In the genomic region with DNA sequence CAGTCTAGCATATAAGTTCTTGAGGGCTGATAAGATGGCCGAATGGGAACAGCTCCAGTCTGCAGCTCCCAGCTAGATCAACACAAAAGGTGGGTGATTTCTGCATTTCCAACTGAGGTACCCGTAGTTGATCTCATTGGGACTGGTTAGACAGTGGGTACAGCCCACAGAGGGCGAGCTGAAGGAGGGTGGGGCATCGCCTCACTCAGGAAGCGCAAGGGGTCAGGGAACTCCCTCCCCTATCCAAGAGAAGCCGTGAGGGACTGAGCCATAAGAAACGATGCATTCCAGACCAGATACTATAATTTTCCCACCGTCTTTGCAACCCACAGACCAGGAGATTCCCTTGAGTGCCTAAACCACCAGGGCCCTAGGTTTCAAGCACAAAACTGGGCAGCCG, we compare ENCODE assay signal across 18 cellular contexts.
DNase-seq lines count a peak whose midpoint lies in the region; ATAC-seq, FAIRE-seq and TF ChIP-seq lines count a peak whose summit lies in the region.
"Had no signal": no experiment of that assay in that cellular context is flagged by ENCODE, and none has a peak within 500 bp of the region (broad histone marks: within the 10 kb centered on the region; RNA-seq: fewer than 3 reads in every experiment).

No MANE protein-coding gene starts in this region.

- H3K18ac ChIP-seq in H9 (ENCODE audit: insufficient read length, low read depth, low read length) (no peak overlapping the region), neuronal stem cell (ENCODE audit: low read length) (no peak overlapping the region)

- no peak overlapping the region for H3K4ac ChIP-seq in H9 (ENCODE audit: low read depth, low read length)
- H3K4ac ChIP-seq in neuronal stem cell (ENCODE audit: low read length) = no peak overlapping the region

- POLR2A ChIA-PET in WTC11 (lab: Charles Lee) = no interaction called here

- CTCF ChIA-PET in WTC11 (lab: Charles Lee) = interaction anchor here (1.0 kb wide), 1 partner anchor 33 kb away, joined by 7 read pairs; no protein-coding TSS in a partner anchor

- H3K27ac Mint-ChIP-seq in H9 (peak overlapping the region in 2 of 3 experiments; percentile 53 to 60; a peak in 3 of 7 replicates), WTC11 (peak overlapping the region; percentile 63; the same call in 1 of the 2 replicates)
- no peak overlapping the region for H3K27ac Mint-ChIP-seq in activated T-helper 1 cell treated with anti-CD3 and anti-CD28 coated beads, Interleukin-12 subunit alpha, Interleukin-12 subunit beta, Interleukin-2, Interleukin-4 antibody, amounts not matched to agents 30 ng/mL and 10 ng/mL and 1 ng/mL, durations not matched to agents 14 hours and 24 hours and 36 hours

- no peaks in the 10 kb centered on the region for H3K36me3 ChIP-seq in neuronal stem cell (replicated peaks in 1 of 2; ENCODE audit: control insufficient read depth in 2 of 2, insufficient read depth in 2 of 2, low read length in 2 of 2)
- H3K36me3 ChIP-seq in small intestine (ENCODE audit: control insufficient read depth in 2 of 2, insufficient read depth in 2 of 2, low read length in 2 of 2) = no peaks in the 10 kb centered on the region
- H3K36me3 ChIP-seq in spleen = no peaks in the 10 kb centered on the region
- H3K36me3 ChIP-seq: BLaER1 treated with 17β-estradiol and CSF1 and Interleukin-3, amounts not matched to agents 10 nM and 100 nM had no signal

- H3K4me2 ChIP-seq in H9 (ENCODE audit: insufficient read depth, insufficient read length, low read length) = no peak overlapping the region
- H3K4me2 ChIP-seq in neuronal stem cell (ENCODE audit: insufficient read depth, low read length, poor library complexity, severe bottlenecking) = no peak overlapping the region
- H3K4me2 ChIP-seq: A549; BLaER1 treated with 17β-estradiol and CSF1 and Interleukin-3, amounts not matched to agents 10 nM and 100 nM had no signal

- H2AFZ ChIP-seq in H9 (ENCODE audit: low read length) (no peak overlapping the region), neuronal stem cell (ENCODE audit: low read length) (peak overlapping the region; percentile 36)

- H3K56ac ChIP-seq in H9 (ENCODE audit: insufficient read length, low read depth, low read length) = no peak overlapping the region

- H3K4me1 ChIP-seq in H9 (ENCODE audit: insufficient read depth, low read length) = no peaks in the 10 kb centered on the region; the same call in 1 of the 2 replicates
- no peaks in the 10 kb centered on the region for H3K4me1 ChIP-seq in neuronal stem cell (ENCODE audit: control insufficient read depth in 2 of 2, insufficient read depth in 1 of 2, low read depth in 1 of 2, low read length in 2 of 2)
- no peaks in the 10 kb centered on the region for H3K4me1 ChIP-seq in small intestine (ENCODE audit: control insufficient read depth in 2 of 2, insufficient read depth in 1 of 2, low read depth in 1 of 2, low read length in 1 of 2)
- H3K4me1 ChIP-seq in spleen = no peaks in the 10 kb centered on the region
- H3K4me1 ChIP-seq: A549; BLaER1 treated with 17β-estradiol and CSF1 and Interleukin-3, amounts not matched to agents 10 nM and 100 nM had no signal

- H3K23me2 ChIP-seq in H9 (ENCODE audit: insufficient read length, low read depth, low read length, poor library complexity, severe bottlenecking) = no peaks in the 10 kb centered on the region

- H2BK12ac ChIP-seq in H9 (ENCODE audit: insufficient read length, low read depth, low read length) (no peak overlapping the region), neuronal stem cell (ENCODE audit: low read length) (no peak overlapping the region)

- H4K8ac ChIP-seq in H9 (replicated peaks; ENCODE audit: insufficient read length, low read depth, low read length) (no peak overlapping the region), neuronal stem cell (ENCODE audit: low read depth, low read length) (no peak overlapping the region)

- H3K4me3 ChIP-seq in neuronal stem cell (ENCODE audit: low read length in 2 of 2) (no peak overlapping the region), small intestine (ENCODE audit: low read depth in 1 of 2, low read length in 2 of 2) (no peak overlapping the region), spleen (no peak overlapping the region)
- H3K4me3 ChIP-seq: A549; BLaER1 treated with 17β-estradiol and CSF1 and Interleukin-3, amounts not matched to agents 10 nM and 100 nM had no signal

- H3K36me3 Mint-ChIP-seq in H9 (ENCODE audit: insufficient read depth in 1 of 3, low read depth in 3 of 3) = peaks cover 9 to 15% (median 10%) of the 10 kb centered on the region in 3 experiments; a peak in 6 of 7 replicates
- peaks cover 18% of the 10 kb centered on the region for H3K36me3 Mint-ChIP-seq in WTC11
- no peaks in the 10 kb centered on the region for H3K36me3 Mint-ChIP-seq in activated T-helper 1 cell treated with anti-CD3 and anti-CD28 coated beads, Interleukin-12 subunit alpha, Interleukin-12 subunit beta, Interleukin-2, Interleukin-4 antibody, amounts not matched to agents 30 ng/mL and 10 ng/mL and 1 ng/mL, durations not matched to agents 14 hours and 24 hours and 36 hours (ENCODE audit: low read depth)

- H2AK5ac ChIP-seq in H9 (ENCODE audit: insufficient read length, low read length) (no peak overlapping the region), neuronal stem cell (ENCODE audit: low read depth, low read length) (no peak overlapping the region)

- no peak for FAIRE-seq in small intestine (lab: Jason Lieb, UNC)
- FAIRE-seq: A549 had no signal

- H2BK15ac ChIP-seq in H9 (ENCODE audit: low read depth, low read length) (no peak overlapping the region), neuronal stem cell (ENCODE audit: low read length) (no peak overlapping the region)

- no peak overlapping the region for H2BK20ac ChIP-seq in H9 (ENCODE audit: low read depth, low read length, poor library complexity, severe bottlenecking)

- no peaks in the 10 kb centered on the region for H4K20me1 ChIP-seq in H9 (ENCODE audit: control insufficient read depth, insufficient read depth, insufficient read length)
- H4K20me1 ChIP-seq: BLaER1 treated with 17β-estradiol and CSF1 and Interleukin-3, amounts not matched to agents 10 nM and 100 nM had no signal

- H2BK120ac ChIP-seq in H9 (ENCODE audit: low read depth, low read length, poor library complexity, severe bottlenecking) (no peak overlapping the region), neuronal stem cell (ENCODE audit: low read depth, low read length) (no peak overlapping the region)

- no peak overlapping the region for H2BK5ac ChIP-seq in H9 (ENCODE audit: insufficient read length, low read length)
- no peak overlapping the region for H2BK5ac ChIP-seq in neuronal stem cell (ENCODE audit: low read length)

- no peaks in the 10 kb centered on the region for H3K79me1 ChIP-seq in H9 (ENCODE audit: insufficient read depth, low read depth, low read length, poor library complexity, severe bottlenecking)
- H3K79me1 ChIP-seq in neuronal stem cell (ENCODE audit: low read depth, low read length) = no peaks in the 10 kb centered on the region

- H3K9ac ChIP-seq in H9 (ENCODE audit: extremely low read depth, insufficient read length, low read length) = no peak overlapping the region
- H3K9ac ChIP-seq in neuronal stem cell (ENCODE audit: low read depth, low read length, poor library complexity) = no peak overlapping the region
- H3K9ac ChIP-seq: BLaER1 treated with 17β-estradiol and CSF1 and Interleukin-3, amounts not matched to agents 10 nM and 100 nM had no signal

- no peak for TF ChIP-seq CTCF in H9 (conservative IDR thresholded peaks at IDR 0.05)
- no peak for TF ChIP-seq CTCF in WTC11 (IDR thresholded peaks at IDR 0.05)
- TF ChIP-seq CTCF in spleen (IDR thresholded peaks at IDR 0.05 in 8 of 11, conservative IDR thresholded peaks at IDR 0.05 in 3 of 11) = no peak

- no peak overlapping the region for H3K23ac ChIP-seq in H9 (ENCODE audit: insufficient read length, low read depth, low read length)
- H3K23ac ChIP-seq in neuronal stem cell (ENCODE audit: low read depth, low read length, poor library complexity) = no peak overlapping the region

- H3K27ac ChIP-seq in H9 (ENCODE audit: insufficient read length, low read depth, low read length) (no peak overlapping the region), neuronal stem cell (replicated peaks; ENCODE audit: low read length) (no peak overlapping the region), small intestine (ENCODE audit: low read depth in 1 of 2, low read length in 1 of 2) (no peak overlapping the region), spleen (no peak overlapping the region)
- H3K27ac ChIP-seq: A549; BLaER1 treated with 17β-estradiol and CSF1 and Interleukin-3, amounts not matched to agents 10 nM and 100 nM had no signal

- H4K91ac ChIP-seq in H9 (ENCODE audit: insufficient read length, low read depth, low read length) (no peak overlapping the region), neuronal stem cell (ENCODE audit: low read depth, low read length, poor library complexity) (no peak overlapping the region)

- H3K27me3 Mint-ChIP-seq in H9 (ENCODE audit: low read depth) (no peaks in the 10 kb centered on the region), WTC11 (ENCODE audit: low read depth) (no peaks in the 10 kb centered on the region)
- no peaks in the 10 kb centered on the region for H3K27me3 Mint-ChIP-seq in activated T-helper 1 cell treated with anti-CD3 and anti-CD28 coated beads, Interleukin-12 subunit alpha, Interleukin-12 subunit beta, Interleukin-2, Interleukin-4 antibody, amounts not matched to agents 30 ng/mL and 10 ng/mL and 1 ng/mL, durations not matched to agents 14 hours and 24 hours and 36 hours (ENCODE audit: insufficient read depth)

- H3K4me3 Mint-ChIP-seq in H9 (no peak overlapping the region), WTC11 (no peak overlapping the region)
- no peak overlapping the region for H3K4me3 Mint-ChIP-seq in activated T-helper 1 cell treated with anti-CD3 and anti-CD28 coated beads, Interleukin-12 subunit alpha, Interleukin-12 subunit beta, Interleukin-2, Interleukin-4 antibody, amounts not matched to agents 30 ng/mL and 10 ng/mL and 1 ng/mL, durations not matched to agents 14 hours and 24 hours and 36 hours

- WGBS in H9 (ENCODE audit: extremely low coverage, insufficient read length, low lambda C conversion rate) = no CpG with 5 or more reads among the region's 9 CpGs
- WGBS in neuronal stem cell (ENCODE audit: extremely low coverage in 2 of 2, insufficient read length in 2 of 2, insufficient replicate concordance in 1 of 2), 2 donors = no CpG with 5 or more reads among the region's 9 CpGs
- WGBS in small intestine, 3 donors = 68 to 82% (median 81%) methylated on average over 9 of the region's 9 CpGs
- WGBS in spleen, 5 donors = 63 to 82% (median 77%) methylated on average over 9 of the region's 9 CpGs

- no peak for TF ChIP-seq POLR2A in spleen (IDR thresholded peaks at IDR 0.05)

- no peak overlapping the region for H3K14ac ChIP-seq in H9 (ENCODE audit: insufficient read depth, low read length)
- H3K14ac ChIP-seq in neuronal stem cell (ENCODE audit: low read length) = no peak overlapping the region

- DNase-seq in DMS79 (lab: John Stamatoyannopoulos, UW) = peak; percentile 1
- no peak for DNase-seq in H9
- no peak for DNase-seq in WTC11 (ENCODE audit: low spot score)
- DNase-seq in neuronal stem cell (ENCODE audit: low spot score) = no peak
- no peak for DNase-seq in activated T-helper 1 cell treated with anti-CD3 and anti-CD28 coated beads, Interleukin-12 subunit alpha, Interleukin-12 subunit beta, Interleukin-2, Interleukin-4 antibody, amounts not matched to agents 30 ng/mL and 10 ng/mL and 1 ng/mL, durations not matched to agents 14 hours and 24 hours and 36 hours (ENCODE audit: low spot score)
- DNase-seq in small intestine = no peak
- DNase-seq in spleen = no peak
- DNase-seq: HCEC 1CT, IMR-90, Kasumi-1, NCI-H1417 treated with DMSO at 0.1 percent for 48 hours, NCI-H2029, NCI-H524, SHP77 treated with DMSO at 0.1 percent for 48 hours had no signal

- H3K4me1 Mint-ChIP-seq in H9 (peaks cover 3 to 5% of the 10 kb centered on the region in 2 experiments; a peak in 3 of 4 replicates), WTC11 (peaks cover 13% of the 10 kb centered on the region)
- no peaks in the 10 kb centered on the region for H3K4me1 Mint-ChIP-seq in activated T-helper 1 cell treated with anti-CD3 and anti-CD28 coated beads, Interleukin-12 subunit alpha, Interleukin-12 subunit beta, Interleukin-2, Interleukin-4 antibody, amounts not matched to agents 30 ng/mL and 10 ng/mL and 1 ng/mL, durations not matched to agents 14 hours and 24 hours and 36 hours (ENCODE audit: low read depth)

- ATAC-seq in WTC11 (no peak; the same call in 1 of the 2 replicates), HG03280 (IDR thresholded peaks at IDR 0.05; ENCODE audit: unreplicated experiment) (no peak)
- ATAC-seq: A549, SK-N-SH treated with all-trans-retinoic acid at 6 μM for 48 hours had no signal

- no peak overlapping the region for H4K5ac ChIP-seq in H9 (ENCODE audit: insufficient read length, low read depth, low read length)

- H3K9me3 ChIP-seq in H9 (ENCODE audit: control insufficient read depth, low read depth, low read length) (no peaks in the 10 kb centered on the region), neuronal stem cell (replicated peaks in 1 of 2; ENCODE audit: control insufficient read depth in 2 of 2, insufficient read depth in 1 of 2, low read depth in 1 of 2, low read length in 2 of 2) (peaks cover 0 to 4% of the 10 kb centered on the region in 2 donors), small intestine (ENCODE audit: control insufficient read depth, low read depth) (no peaks in the 10 kb centered on the region), spleen (peaks cover 0 to 28% (median 11%) of the 10 kb centered on the region in 8 donors)
- H3K9me3 ChIP-seq: A549 had no signal

- H3K27me3 ChIP-seq in H9 (ENCODE audit: insufficient read depth, low read length) = no peaks in the 10 kb centered on the region
- H3K27me3 ChIP-seq in neuronal stem cell (ENCODE audit: control insufficient read depth in 3 of 3, insufficient read depth in 3 of 3, low read depth in 1 of 3, low read length in 3 of 3) = no peaks in the 10 kb centered on the region
- H3K27me3 ChIP-seq in small intestine (ENCODE audit: control insufficient read depth in 2 of 2, insufficient read depth in 2 of 2, low read length in 2 of 2) = no peaks in the 10 kb centered on the region
- no peaks in the 10 kb centered on the region for H3K27me3 ChIP-seq in spleen (replicated peaks in 1 of 7)

- no peaks in the 10 kb centered on the region for H3K79me2 ChIP-seq in H9 (ENCODE audit: insufficient read depth, low read length)

- H3K9me3 Mint-ChIP-seq in H9 = peaks cover 54 to 71% of the 10 kb centered on the region in 2 experiments
- H3K9me3 Mint-ChIP-seq in WTC11 = peaks cover 19% of the 10 kb centered on the region
- H3K9me3 Mint-ChIP-seq in activated T-helper 1 cell treated with anti-CD3 and anti-CD28 coated beads, Interleukin-12 subunit alpha, Interleukin-12 subunit beta, Interleukin-2, Interleukin-4 antibody, amounts not matched to agents 30 ng/mL and 10 ng/mL and 1 ng/mL, durations not matched to agents 14 hours and 24 hours and 36 hours = no peaks in the 10 kb centered on the region

- no peak overlapping the region for H3T11ph ChIP-seq in H9 (ENCODE audit: low read length)

- intact Hi-C loops in activated T-helper 1 cell treated with anti-CD3 and anti-CD28 coated beads, Interleukin-12 subunit alpha, Interleukin-12 subunit beta, Interleukin-2, Interleukin-4 antibody, amounts not matched to agents 30 ng/mL and 10 ng/mL and 1 ng/mL, durations not matched to agents 14 hours and 24 hours and 36 hours (cut with micrococcal nuclease) = no loop called here
- intact Hi-C loops in spleen (cut with DNase I; ENCODE audit: low total_unique reads) = no loop called here
